ENCODE assay signal across 14 cellular contexts in genomic region chr22:35766654-35767580, GRCh38. TPM values are rescaled to one million over a fixed set of nuclear protein-coding genes. Genes with fewer than 3 reads are reported as not detected.
A peak's percentile ranks its signal among the peaks of the same experiment; 100 is the strongest.
DNase-seq lines count a peak whose midpoint lies in the region; ATAC-seq and TF ChIP-seq lines count a peak whose summit lies in the region.
"Had no signal": no experiment of that assay in that cellular context is flagged by ENCODE, and none has a peak within 500 bp of the region (broad histone marks: within the 10 kb centered on the region; RNA-seq: fewer than 3 reads in every experiment).

No MANE protein-coding gene starts in this region.

- peak overlapping the region; percentile 69 for H3K4me2 ChIP-seq in neural progenitor cell

- TF ChIP-seq CTCF in VCaP (conservative IDR thresholded peaks at IDR 0.05) = no peak
- TF ChIP-seq CTCF in neural progenitor cell (IDR thresholded peaks at IDR 0.05) = no peak

- no peaks in the 10 kb centered on the region for H3K9me3 Mint-ChIP-seq in neural progenitor cell
- H3K9me3 Mint-ChIP-seq: stimulated activated naive CD8-positive, alpha-beta T cell treated with anti-CD3 and anti-CD28 coated beads, Interleukin-15, Interleukin-2, amounts not matched to agents 100 ng/mL and 50 ng/mL, for 24 hours had no signal

- H3K4me1 ChIP-seq in neural progenitor cell = peaks cover 18% of the 10 kb centered on the region

- no peak for ATAC-seq in HG02973 (IDR thresholded peaks at IDR 0.05; ENCODE audit: unreplicated experiment)
- ATAC-seq in HG03342 (IDR thresholded peaks at IDR 0.05; ENCODE audit: unreplicated experiment) = no peak

- H3K27ac Mint-ChIP-seq in neural progenitor cell = peak overlapping the region; percentile 6
- H3K27ac Mint-ChIP-seq: stimulated activated naive CD8-positive, alpha-beta T cell treated with anti-CD3 and anti-CD28 coated beads, Interleukin-15, Interleukin-2, amounts not matched to agents 100 ng/mL and 50 ng/mL, for 24 hours had no signal

- H3K4me3 ChIP-seq in neural progenitor cell = peak overlapping the region; percentile 18
- H3K4me3 ChIP-seq: SK-N-MC had no signal

- H4K20me1 ChIP-seq in neural progenitor cell (ENCODE audit: low read depth) = no peaks in the 10 kb centered on the region

- H3K36me3 ChIP-seq in neural progenitor cell = no peaks in the 10 kb centered on the region

- intact Hi-C loops in posterior vena cava (cut with DNase I) = no loop called here

- H3F3A ChIP-seq in neural progenitor cell (ENCODE audit: low read depth) = peaks cover 21% of the 10 kb centered on the region

- H3K36me3 Mint-ChIP-seq in neural progenitor cell = peaks cover 2% of the 10 kb centered on the region

- H3K4me1 Mint-ChIP-seq in neural progenitor cell = peaks cover 11% of the 10 kb centered on the region

- no peak overlapping the region for H3K4me3 Mint-ChIP-seq in neural progenitor cell
- H3K4me3 Mint-ChIP-seq: stimulated activated naive CD8-positive, alpha-beta T cell treated with anti-CD3 and anti-CD28 coated beads, Interleukin-15, Interleukin-2, amounts not matched to agents 100 ng/mL and 50 ng/mL, for 24 hours had no signal

- H3K79me2 ChIP-seq in neural progenitor cell (ENCODE audit: low read depth) = peaks cover 7% of the 10 kb centered on the region

- no peak overlapping the region for H2AFZ ChIP-seq in neural progenitor cell (replicated peaks)

- H3K9ac ChIP-seq in neural progenitor cell = no peak overlapping the region

- no peaks in the 10 kb centered on the region for H3K27me3 ChIP-seq in neural progenitor cell
- H3K27me3 ChIP-seq: BE2C had no signal

- H3K27me3 Mint-ChIP-seq in neural progenitor cell (ENCODE audit: insufficient read depth, low read depth) = no peaks in the 10 kb centered on the region

- H3K27ac ChIP-seq in VCaP (peak overlapping the region; percentile 23; the same call in 1 of the 2 replicates), neural progenitor cell (peak overlapping the region; percentile 89)
- H3K27ac ChIP-seq: SK-N-MC had no signal

- H3K9me3 ChIP-seq in neural progenitor cell (ENCODE audit: low read depth) = no peaks in the 10 kb centered on the region
- H3K9me3 ChIP-seq: BE2C had no signal

- in situ Hi-C loops in G401 (cut with HindIII; ENCODE audit: low sequenced_read_pairs) = no loop called here

- DNase-seq in G401 (ENCODE audit: low spot score) (peak; percentile 26), globus pallidus (ENCODE audit: low spot score) (peak; percentile 16), neural progenitor cell (ENCODE audit: low spot score) (peak; percentile 72), posterior vena cava (ENCODE audit: low spot score) (no peak)
- no peak for DNase-seq in stimulated activated naive CD4-positive, alpha-beta T cell (lab: John Stamatoyannopoulos, UW)
- DNase-seq: BE2C, cerebellar nuclear complex, hypothalamus, NCI-H345 had no signal

RNA-seq across cellular contexts. Expression of gene APOL5, which starts 49.2 kb away (rescaled TPM):
- total RNA-seq in G401 (2014; rRNA removed; shearing (Covaris generic)) = not detected in 2 replicates
- total RNA-seq in neural progenitor cell (ENCODE audit: low replicate concordance) (not detected in 2 replicates), posterior vena cava (not detected)

Comparison
In these comparisons a context has a peak if more than half of its experiments do, and no peak if none do; other contexts are left out.
1. DNase-seq: peak in G401 (single experiment), globus pallidus (single experiment) and neural progenitor cell (single experiment); none in stimulated activated naive CD4-positive, alpha-beta T cell (0 of 6) and posterior vena cava (single experiment).